Comparison of ENCODE assay signal across 8 cellular contexts in genomic region chr2:223993634-223994232, GRCh38. TPM values are rescaled to one million over a fixed set of nuclear protein-coding genes. Genes with fewer than 3 reads are reported as not detected.
A peak's percentile ranks its signal among the peaks of the same experiment; 100 is the strongest.
DNase-seq lines count a peak whose midpoint lies in the region; ATAC-seq, FAIRE-seq and TF ChIP-seq lines count a peak whose summit lies in the region.

No MANE protein-coding gene starts in this region.

- no peak overlapping the region for H3K27ac ChIP-seq in H1 (ENCODE audit: low read depth, low read length)

- no peak overlapping the region for H3K4ac ChIP-seq in H1 (replicated peaks; ENCODE audit: insufficient read length, low read depth, low read length)

- intact Hi-C loops in activated CD4-positive, alpha-beta memory T cell treated with anti-CD3 and anti-CD28 coated beads for 36 hours (cut with micrococcal nuclease), result loop anchor here (1.0 to 10.0 kb wide), 6 partner anchors 23 to 364 kb away; no protein-coding TSS in a partner anchor

- no peak overlapping the region for H4K8ac ChIP-seq in H1 (ENCODE audit: extremely low read depth, insufficient read depth, low read length)

- H2BK120ac ChIP-seq in H1 (replicated peaks; ENCODE audit: low read depth, low read length), result no peak overlapping the region

- H3K4me3 Mint-ChIP-seq in activated CD4-positive, alpha-beta memory T cell treated with anti-CD3 and anti-CD28 coated beads for 36 hours, result no peak overlapping the region

- H3K4me1 ChIP-seq in H1 (replicated peaks in 1 of 4; ENCODE audit: control insufficient read depth in 3 of 4, insufficient read depth in 4 of 4, low read length in 3 of 4), result peaks cover 0 to 4% (median 0%) of the 10 kb centered on the region in 4 experiments; a peak in 1 of 7 replicates

- H4K20me1 ChIP-seq in H1 (replicated peaks in 1 of 2; ENCODE audit: control insufficient read depth in 1 of 2, insufficient read depth in 2 of 2, low read length in 2 of 2), result peaks cover 0 to 5% of the 10 kb centered on the region in 2 experiments

- peaks cover 0 to 3% (median 0%) of the 10 kb centered on the region in 4 experiments; a peak in 1 of 8 replicates for H3K36me3 ChIP-seq in H1 (ENCODE audit: control insufficient read depth in 2 of 4, insufficient read depth in 4 of 4, low read length in 3 of 4)

- no peaks in the 10 kb centered on the region for H3K79me1 ChIP-seq in H1 (ENCODE audit: low read depth, low read length)

- no peak overlapping the region for H3K56ac ChIP-seq in H1 (replicated peaks; ENCODE audit: insufficient read length, low read depth, low read length)

- POLR2A ChIA-PET in activated CD4-positive, alpha-beta memory T cell treated with anti-CD3 and anti-CD28 coated beads for 36 hours (lab: Charles Lee), result interaction anchor here (0.8 kb wide), 1 partner anchor 289 kb away, joined by 3 read pairs; no protein-coding TSS in a partner anchor
- POLR2A ChIA-PET in H1 (lab: Charles Lee; ENCODE audit: partially characterized antibody), result no interaction called here

- no peak overlapping the region for H3K4me2 ChIP-seq in H1 (ENCODE audit: insufficient read depth in 1 of 2, low read depth in 2 of 2, low read length in 2 of 2)

- H3K18ac ChIP-seq in H1 (ENCODE audit: extremely low read depth, low read length), result no peak overlapping the region

- no peaks in the 10 kb centered on the region for H3K27me3 ChIP-seq in H1 (replicated peaks in 1 of 4; ENCODE audit: control insufficient read depth in 3 of 4, extremely low read depth in 1 of 4, insufficient read depth in 3 of 4, low read length in 3 of 4)

- no peak for TF ChIP-seq POLR2A in H1 (IDR thresholded peaks at IDR 0.05; ENCODE audit: control extremely low read depth in 1 of 2, low read depth in 2 of 2, low read length in 2 of 2)

- DNase-seq in AML-193 (lab: John Stamatoyannopoulos, UW) (peak; percentile 52 to 58), NCI-H82 treated with DMSO at 0.1 percent for 48 hours (lab: John Stamatoyannopoulos, UW; ENCODE audit: unreplicated experiment) (peak; percentile 24), H1 (ENCODE audit: low read depth in 1 of 2, low spot score in 2 of 2) (peak in 1 of 2 experiments; percentile 68), middle frontal gyrus (ENCODE audit: extremely low spot score, low spot score) (peak; percentile 54)
- peak; percentile 66 for DNase-seq in activated CD4-positive, alpha-beta memory T cell treated with anti-CD3 and anti-CD28 coated beads for 36 hours
- DNase-seq in stimulated activated CD8-positive, alpha-beta memory T cell treated with anti-CD3 and anti-CD28 coated beads, Interleukin-7, amount 100 ng/mL, for 4 hours (ENCODE audit: low read depth in 2 of 2), result peak; percentile 30 to 45

- no peak overlapping the region for H3K4me3 ChIP-seq in H1 (ENCODE audit: extremely low read depth in 1 of 4, insufficient read depth in 2 of 4, low read depth in 3 of 4, low read length in 4 of 4)

- H4K5ac ChIP-seq in H1 (ENCODE audit: insufficient read length, low read depth, low read length), result no peak overlapping the region

- 47% methylated on average over 5 of the region's 5 CpGs; no CpG with 5 or more reads in 1 of the 2 experiments for WGBS in H1 (ENCODE audit: extremely low coverage in 1 of 2, insufficient coverage in 1 of 2, insufficient read length in 1 of 2, insufficient replicate concordance in 2 of 2, low coverage in 1 of 2, low lambda C conversion rate in 2 of 2, missing lambda C conversion rate in 1 of 2), 2 experiments

- H3K23ac ChIP-seq in H1 (ENCODE audit: insufficient read length), result no peak overlapping the region

- no peak overlapping the region for H2BK15ac ChIP-seq in H1 (ENCODE audit: low read length)

- H3K36me3 Mint-ChIP-seq in activated CD4-positive, alpha-beta memory T cell treated with anti-CD3 and anti-CD28 coated beads for 36 hours, result no peaks in the 10 kb centered on the region

- no peak overlapping the region for H3K9ac ChIP-seq in H1 (replicated peaks in 1 of 4; ENCODE audit: extremely low read depth in 1 of 4, low read depth in 3 of 4, low read length in 3 of 4)

- no peak overlapping the region for H2AFZ ChIP-seq in H1 (ENCODE audit: low read length)

- CTCF ChIA-PET in activated CD4-positive, alpha-beta memory T cell treated with anti-CD3 and anti-CD28 coated beads for 36 hours (lab: Charles Lee), result interaction anchor here (0.6 to 8.7 kb wide), 54 partner anchors 9 to 681 kb away, joined by 3 to 263 read pairs (median 4); partner anchors contain the start of gene SERPINE2
- CTCF ChIA-PET in H1 (lab: Charles Lee; ENCODE audit: partially characterized antibody), result interaction anchor here (0.7 to 16.7 kb wide), 73 partner anchors 7 to 658 kb away, joined by 3 to 436 read pairs (median 6); partner anchors contain the start of gene SERPINE2

- no peak overlapping the region for H3K27ac Mint-ChIP-seq in activated CD4-positive, alpha-beta memory T cell treated with anti-CD3 and anti-CD28 coated beads for 36 hours

- no peak overlapping the region for H2BK12ac ChIP-seq in H1 (ENCODE audit: low read depth, low read length)

- H2AK5ac ChIP-seq in H1 (ENCODE audit: low read depth, low read length), result no peak overlapping the region

- H3K9me3 ChIP-seq in H1 (ENCODE audit: insufficient read depth in 2 of 2, low read depth in 1 of 2, low read length in 1 of 2), result no peaks in the 10 kb centered on the region

- ATAC-seq in GM18907 (IDR thresholded peaks at IDR 0.05; ENCODE audit: unreplicated experiment) (peak; percentile 79), HG03439 (IDR thresholded peaks at IDR 0.05; ENCODE audit: unreplicated experiment) (peak; percentile 62)

- H4K91ac ChIP-seq in H1 (replicated peaks; ENCODE audit: insufficient read length, low read length), result no peak overlapping the region

- peaks cover 16% of the 10 kb centered on the region for H3K4me1 Mint-ChIP-seq in activated CD4-positive, alpha-beta memory T cell treated with anti-CD3 and anti-CD28 coated beads for 36 hours (ENCODE audit: low read depth)

- no peak overlapping the region for H2BK5ac ChIP-seq in H1 (ENCODE audit: low read depth, low read length)

- no peaks in the 10 kb centered on the region for H3K9me3 Mint-ChIP-seq in activated CD4-positive, alpha-beta memory T cell treated with anti-CD3 and anti-CD28 coated beads for 36 hours

- H3K23me2 ChIP-seq in H1 (ENCODE audit: low read depth, low read length), result no peaks in the 10 kb centered on the region

- H3K14ac ChIP-seq in H1 (ENCODE audit: insufficient read length), result no peak overlapping the region

- peak; percentile 93 for FAIRE-seq in H1 (lab: Jason Lieb, UNC)

- H3K27me3 Mint-ChIP-seq in activated CD4-positive, alpha-beta memory T cell treated with anti-CD3 and anti-CD28 coated beads for 36 hours, result no peaks in the 10 kb centered on the region

- peak; percentile 88 to 92 for TF ChIP-seq RAD21 in H1 (IDR thresholded peaks at IDR 0.05 in 1 of 2, conservative IDR thresholded peaks at IDR 0.05 in 1 of 2; ENCODE audit: low read depth in 2 of 2, low read length in 2 of 2)

- peak; percentile 43 to 87 (median 77) for TF ChIP-seq CTCF in H1 (IDR thresholded peaks at IDR 0.05; ENCODE audit: control extremely low read depth in 1 of 3, insufficient read depth in 1 of 3, low read depth in 1 of 3, low read length in 3 of 3)

- no peak for TF ChIP-seq EP300 in H1 (IDR thresholded peaks at IDR 0.05; ENCODE audit: borderline replicate concordance in 1 of 2, low read depth in 2 of 2, low read length in 2 of 2)

- no peaks in the 10 kb centered on the region for H3K79me2 ChIP-seq in H1 (ENCODE audit: control insufficient read depth in 1 of 2, insufficient read depth in 2 of 2, low read length in 2 of 2)

- no peak overlapping the region for H2BK20ac ChIP-seq in H1 (ENCODE audit: low read length)

TF ChIP-seq in H1, 55 proteins besides CTCF, POLR2A, EP300 and RAD21 (continues in another document):
- TF ChIP-seq SAP30 (IDR thresholded peaks at IDR 0.05; ENCODE audit: insufficient read depth, insufficient replicate concordance, low read length), result no peak
- no peak for TF ChIP-seq SP2 (IDR thresholded peaks at IDR 0.05; ENCODE audit: low read length)
- TF ChIP-seq CHD2 (IDR thresholded peaks at IDR 0.05; ENCODE audit: low read length), result no peak
- no peak for TF ChIP-seq EGR1 (IDR thresholded peaks at IDR 0.05; ENCODE audit: borderline replicate concordance, low read depth, low read length)

RNA-seq across cellular contexts. Expression of gene MRPL44, which starts 36.5 kb away (rescaled TPM):
- 10 to 100 TPM; 39.4 to 41.6 TPM for total RNA-seq in activated CD4-positive, alpha-beta memory T cell treated with anti-CD3 and anti-CD28 coated beads for 36 hours
- total RNA-seq in H1 (2021; fragmentation: NEBNext Ultra II Directional; extraction: Animal tissue kit (Norgen Biotek cat#: 25700)), result 50.4 and 53.2 TPM in 2 replicates
- 27.2 and 32.0 TPM in 2 replicates for polyA plus RNA-seq in H1 (2011; rRNA removed)
- polyA plus RNA-seq in H1 (2011; cell fraction: cytosol; rRNA removed), result 34.3 TPM
- 16.9 TPM for polyA plus RNA-seq in H1 (2011; cell fraction: nucleus; rRNA removed)
- 31.4 to 37.5 TPM (median 35.0 TPM) in 4 replicates for polyA plus RNA-seq in H1 (2012, experiment 1 of 2)
- polyA plus RNA-seq in H1 (2012, experiment 2 of 2), result 30.6 TPM
- polyA plus RNA-seq in H1 (2013, experiment 1 of 2), result 38.8 TPM
- 39.4 TPM for polyA plus RNA-seq in H1 (2013, experiment 2 of 2)
- 9.7 and 10.1 TPM in 2 replicates for polyA minus RNA-seq in H1 (2011; rRNA and poly(A)+ RNA removed)
- 23.1 TPM for polyA minus RNA-seq in H1 (2011; cell fraction: cytosol; rRNA and poly(A)+ RNA removed)
- polyA minus RNA-seq in H1 (2011; cell fraction: nucleus; rRNA and poly(A)+ RNA removed), result 12.6 TPM

RNA-seq across cellular contexts. Expression of gene SERPINE2, which starts 45.4 kb away (rescaled TPM):
- total RNA-seq in activated CD4-positive, alpha-beta memory T cell treated with anti-CD3 and anti-CD28 coated beads for 36 hours, result 10 to 100 TPM; 16.4 to 16.5 TPM
- 76.0 and 76.4 TPM in 2 replicates for total RNA-seq in H1 (2021; fragmentation: NEBNext Ultra II Directional; extraction: Animal tissue kit (Norgen Biotek cat#: 25700))
- 26.2 and 26.5 TPM in 2 replicates for polyA plus RNA-seq in H1 (2011; rRNA removed)
- 24.5 TPM for polyA plus RNA-seq in H1 (2011; cell fraction: cytosol; rRNA removed)
- polyA plus RNA-seq in H1 (2011; cell fraction: nucleus; rRNA removed), result 56.2 TPM
- 47.2 to 67.7 TPM (median 56.4 TPM) in 4 replicates for polyA plus RNA-seq in H1 (2012, experiment 1 of 2)
- 28.1 TPM for polyA plus RNA-seq in H1 (2012, experiment 2 of 2)
- polyA plus RNA-seq in H1 (2013, experiment 1 of 2), result 127 TPM
- polyA plus RNA-seq in H1 (2013, experiment 2 of 2), result 147 TPM
- 23.6 and 24.8 TPM in 2 replicates for polyA minus RNA-seq in H1 (2011; rRNA and poly(A)+ RNA removed)
- polyA minus RNA-seq in H1 (2011; cell fraction: cytosol; rRNA and poly(A)+ RNA removed), result 19.4 TPM
- 25.3 TPM for polyA minus RNA-seq in H1 (2011; cell fraction: nucleus; rRNA and poly(A)+ RNA removed)

RNA-seq across cellular contexts. Expression of gene WDFY1, which starts 48.6 kb away (rescaled TPM):
- total RNA-seq in activated CD4-positive, alpha-beta memory T cell treated with anti-CD3 and anti-CD28 coated beads for 36 hours, result 10 to 100 TPM; 48.7 to 50.1 TPM
- total RNA-seq in H1 (2021; fragmentation: NEBNext Ultra II Directional; extraction: Animal tissue kit (Norgen Biotek cat#: 25700)), result 92.9 and 94.7 TPM in 2 replicates
- polyA plus RNA-seq in H1 (2011; rRNA removed), result 68.4 and 69.3 TPM in 2 replicates
- polyA plus RNA-seq in H1 (2011; cell fraction: cytosol; rRNA removed), result 69.3 TPM
- 122 TPM for polyA plus RNA-seq in H1 (2011; cell fraction: nucleus; rRNA removed)
- polyA plus RNA-seq in H1 (2012, experiment 1 of 2), result 53.8 to 78.2 TPM (median 59.0 TPM) in 4 replicates
- polyA plus RNA-seq in H1 (2012, experiment 2 of 2), result 4.4 TPM
- 58.6 TPM for polyA plus RNA-seq in H1 (2013, experiment 1 of 2)
- polyA plus RNA-seq in H1 (2013, experiment 2 of 2), result 59.7 TPM
- polyA minus RNA-seq in H1 (2011; rRNA and poly(A)+ RNA removed), result 410 and 421 TPM in 2 replicates
- 127 TPM for polyA minus RNA-seq in H1 (2011; cell fraction: cytosol; rRNA and poly(A)+ RNA removed)
- 199 TPM for polyA minus RNA-seq in H1 (2011; cell fraction: nucleus; rRNA and poly(A)+ RNA removed)
